Comparison of ENCODE assay signal across 1 cellular context in the genomic region with DNA sequence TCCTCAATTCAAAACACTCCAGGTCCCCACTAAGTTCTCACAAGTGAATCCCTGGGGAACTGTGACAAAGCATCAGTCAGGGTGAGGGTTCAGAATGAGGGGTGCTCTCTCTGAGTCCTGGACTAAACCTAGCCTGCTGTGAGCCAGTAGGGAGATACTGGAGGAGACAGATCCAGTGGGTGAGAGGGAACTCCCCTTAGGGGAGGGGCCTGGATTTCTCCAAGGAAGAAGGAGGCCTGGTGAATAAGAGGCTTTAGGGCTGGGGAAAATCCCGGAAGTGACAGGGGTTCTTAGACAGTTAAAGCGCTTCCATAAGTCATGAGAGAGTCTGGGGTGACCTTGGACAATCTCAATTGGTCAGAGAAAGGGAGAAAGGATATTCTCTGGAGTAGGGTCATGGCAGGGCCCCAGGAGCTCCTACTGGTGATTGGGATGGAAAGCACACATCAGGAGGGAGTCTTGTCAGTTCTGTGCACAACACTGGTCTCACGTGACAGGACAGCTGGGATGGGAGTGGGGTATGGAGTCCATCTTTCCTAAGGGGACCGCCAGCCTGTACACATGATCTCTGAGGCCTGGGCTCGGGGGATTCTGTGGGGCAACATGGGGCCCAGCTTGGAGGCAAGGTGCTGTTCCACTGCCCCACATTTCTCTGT.
TF ChIP-seq lines count a peak whose summit lies in the region.

No MANE protein-coding gene starts in this region.

TF ChIP-seq in HepG2, 621 proteins besides CTCF, POLR2A, EP300 and RAD21:
- TF ChIP-seq ZNF709 (CRISPR knock-in tag; IDR thresholded peaks at IDR 0.05), result no peak
- no peak for TF ChIP-seq ZNF607 (CRISPR knock-in tag; IDR thresholded peaks at IDR 0.05; ENCODE audit: borderline replicate concordance)
- TF ChIP-seq, protein P1, sequence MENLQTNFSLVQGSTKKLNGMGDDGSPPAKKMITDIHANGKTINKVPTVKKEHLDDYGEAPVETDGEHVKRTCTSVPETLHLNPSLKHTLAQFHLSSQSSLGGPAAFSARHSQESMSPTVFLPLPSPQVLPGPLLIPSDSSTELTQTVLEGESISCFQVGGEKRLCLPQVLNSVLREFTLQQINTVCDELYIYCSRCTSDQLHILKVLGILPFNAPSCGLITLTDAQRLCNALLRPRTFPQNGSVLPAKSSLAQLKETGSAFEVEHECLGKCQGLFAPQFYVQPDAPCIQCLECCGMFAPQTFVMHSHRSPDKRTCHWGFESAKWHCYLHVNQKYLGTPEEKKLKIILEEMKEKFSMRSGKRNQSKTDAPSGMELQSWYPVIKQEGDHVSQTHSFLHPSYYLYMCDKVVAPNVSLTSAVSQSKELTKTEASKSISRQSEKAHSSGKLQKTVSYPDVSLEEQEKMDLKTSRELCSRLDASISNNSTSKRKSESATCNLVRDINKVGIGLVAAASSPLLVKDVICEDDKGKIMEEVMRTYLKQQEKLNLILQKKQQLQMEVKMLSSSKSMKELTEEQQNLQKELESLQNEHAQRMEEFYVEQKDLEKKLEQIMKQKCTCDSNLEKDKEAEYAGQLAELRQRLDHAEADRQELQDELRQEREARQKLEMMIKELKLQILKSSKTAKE (CRISPR knock-in tag; IDR thresholded peaks at IDR 0.05; ENCODE audit: borderline replicate concordance), result no peak
- TF ChIP-seq, protein P2, sequence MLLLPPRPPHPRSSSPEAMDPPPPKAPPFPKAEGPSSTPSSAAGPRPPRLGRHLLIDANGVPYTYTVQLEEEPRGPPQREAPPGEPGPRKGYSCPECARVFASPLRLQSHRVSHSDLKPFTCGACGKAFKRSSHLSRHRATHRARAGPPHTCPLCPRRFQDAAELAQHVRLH (CRISPR knock-in tag; IDR thresholded peaks at IDR 0.05; ENCODE audit: borderline replicate concordance, low read depth), result no peak
- no peak for TF ChIP-seq ZNF572 (CRISPR knock-in tag; IDR thresholded peaks at IDR 0.05)
- no peak for TF ChIP-seq NONO (IDR thresholded peaks at IDR 0.05)
- no peak for TF ChIP-seq NONO (CRISPR knock-in tag; conservative IDR thresholded peaks at IDR 0.05)
- no peak for TF ChIP-seq HHEX (CRISPR knock-in tag; IDR thresholded peaks at IDR 0.05)
